Comparison of ENCODE assay signal across 10 cellular contexts in genomic region chr17:16255481-16255901, GRCh38. TPM values are rescaled to one million over a fixed set of nuclear protein-coding genes. Genes with fewer than 3 reads are reported as not detected.
A peak's percentile ranks its signal among the peaks of the same experiment; 100 is the strongest.
DNase-seq lines count a peak whose midpoint lies in the region; ATAC-seq, FAIRE-seq and TF ChIP-seq lines count a peak whose summit lies in the region.
"Had no signal": no experiment of that assay in that cellular context is flagged by ENCODE, and none has a peak within 500 bp of the region (broad histone marks: within the 10 kb centered on the region; RNA-seq: fewer than 3 reads in every experiment).

No MANE protein-coding gene starts in this region.

- H4K20me1 ChIP-seq in endothelial cell of umbilical vein (replicated peaks; ENCODE audit: control insufficient read depth, extremely low read depth, insufficient read depth, low read length) = no peaks in the 10 kb centered on the region

- H3K79me2 ChIP-seq in endothelial cell of umbilical vein (ENCODE audit: control insufficient read depth, insufficient read depth, low read length) = no peaks in the 10 kb centered on the region

- DNase-seq in NCI-H82 (lab: John Stamatoyannopoulos, UW) = peak; percentile 62
- peak; percentile 55 for DNase-seq in endothelial cell of umbilical vein (ENCODE audit: low read depth, low spot score)
- peak; percentile 79 for DNase-seq in midbrain (lab: John Stamatoyannopoulos, UW)
- peak; percentile 63 for DNase-seq in superior temporal gyrus (ENCODE audit: extremely low spot score)
- no peak for DNase-seq in germinal center (ENCODE audit: low spot score)
- DNase-seq in NCI-H446 treated with DMSO at 0.1 percent for 48 hours (lab: John Stamatoyannopoulos, UW) = no peak
- DNase-seq: activated naive CD8-positive, alpha-beta T cell treated with anti-CD3 and anti-CD28 coated beads, Interleukin-2, amount 10 ng/mL, durations not matched to agents 7 days and 5 days; SHP77 treated with DMSO at 0.1 percent for 48 hours had no signal

- peak overlapping the region; percentile 16 for H3K4me2 ChIP-seq in endothelial cell of umbilical vein (ENCODE audit: insufficient read depth, low read length)

- H3K9me3 ChIP-seq in endothelial cell of umbilical vein (replicated peaks; ENCODE audit: control insufficient read depth, insufficient read depth, low read length) = no peaks in the 10 kb centered on the region

- H3K9me1 ChIP-seq in endothelial cell of umbilical vein (replicated peaks; ENCODE audit: control insufficient read depth, extremely low read depth, insufficient read depth, low read length) = no peaks in the 10 kb centered on the region

- CTCF ChIA-PET in endothelial cell of umbilical vein (lab: Charles Lee) = interaction anchor here (1.0 to 1.4 kb wide), 2 partner anchors 29 to 49 kb away, joined by 3 read pairs; no protein-coding TSS in a partner anchor

- no peak for FAIRE-seq in endothelial cell of umbilical vein (lab: Jason Lieb, UNC)

- BruUV-seq in endothelial cell of umbilical vein (replicated peaks; lab: Mats Ljungman, UMichigan) = no TSS peak

- intact Hi-C loops in endothelial cell of umbilical vein (cut with micrococcal nuclease) = no loop called here

- no peak overlapping the region for H3K27ac ChIP-seq in endothelial cell of umbilical vein (ENCODE audit: insufficient read depth, low read depth, low read length)

- H3K9ac ChIP-seq in endothelial cell of umbilical vein (replicated peaks; ENCODE audit: extremely low read depth, insufficient read depth, low read length) = no peak overlapping the region

- TF ChIP-seq POLR2A in endothelial cell of umbilical vein (IDR thresholded peaks at IDR 0.05; ENCODE audit: low read depth, low read length) = no peak

- no peak for TF ChIP-seq CTCF in endothelial cell of umbilical vein (IDR thresholded peaks at IDR 0.05; ENCODE audit: extremely low read depth in 1 of 2, insufficient read depth in 1 of 2, low read depth in 1 of 2, low read length in 2 of 2)

- H2AFZ ChIP-seq in endothelial cell of umbilical vein (ENCODE audit: low read depth, low read length) = peak overlapping the region; percentile 26

- POLR2A ChIA-PET in endothelial cell of umbilical vein (lab: Charles Lee) = interaction anchor here (0.5 kb wide), 1 partner anchor 87 kb away, joined by 3 read pairs; no protein-coding TSS in a partner anchor

- H3K4me1 ChIP-seq in endothelial cell of umbilical vein (ENCODE audit: control insufficient read depth, extremely low read depth, insufficient read depth, low read length) = peaks cover 5% of the 10 kb centered on the region

- H3K4me3 ChIP-seq in endothelial cell of umbilical vein (replicated peaks in 1 of 3; ENCODE audit: insufficient read depth in 1 of 3, low read depth in 1 of 3, low read length in 3 of 3) = no peak overlapping the region

- ATAC-seq in HG03045 (IDR thresholded peaks at IDR 0.05; ENCODE audit: unreplicated experiment) = no peak
- ATAC-seq in GM18511 (IDR thresholded peaks at IDR 0.05; ENCODE audit: unreplicated experiment) = no peak

- dilution Hi-C loops in endothelial cell of umbilical vein (cut with MboI; ENCODE audit: extremely low pct_ligation_motif_present, low sequenced_read_pairs) = no loop called here

- no peaks in the 10 kb centered on the region for H3K27me3 ChIP-seq in endothelial cell of umbilical vein (ENCODE audit: control insufficient read depth in 2 of 2, insufficient read depth in 2 of 2, low read length in 2 of 2)

- no peaks in the 10 kb centered on the region for H3K36me3 ChIP-seq in endothelial cell of umbilical vein (ENCODE audit: control insufficient read depth in 2 of 2, extremely low read depth in 1 of 2, insufficient read depth in 2 of 2, low read length in 2 of 2)

TF ChIP-seq in endothelial cell of umbilical vein, 7 proteins besides CTCF, POLR2A, EP300 and RAD21:
- TF ChIP-seq FOS (IDR thresholded peaks at IDR 0.05; ENCODE audit: borderline replicate concordance, insufficient read depth, low read length) (no peak), GATA2 (IDR thresholded peaks at IDR 0.05; ENCODE audit: insufficient read depth, insufficient read length, low read depth, low read length) (no peak), JUN (IDR thresholded peaks at IDR 0.05; ENCODE audit: borderline replicate concordance, insufficient read depth, insufficient read length, low read depth) (no peak), MAX (IDR thresholded peaks at IDR 0.05; ENCODE audit: insufficient read depth, insufficient read length) (no peak), EZH2 (IDR thresholded peaks at IDR 0.05; ENCODE audit: borderline replicate concordance, low read depth, low read length, severe bottlenecking) (no peak), POLR2AphosphoS5 (IDR thresholded peaks at IDR 0.05; ENCODE audit: insufficient read depth, low read depth, low read length) (no peak), MYC (IDR thresholded peaks at IDR 0.05; ENCODE audit: low read depth, low read length) (no peak)

RNA-seq across cellular contexts. Expression of gene PIGL, which starts 38.5 kb away (rescaled TPM):
- total RNA-seq in endothelial cell of umbilical vein = 28.0 and 28.6 TPM in 2 replicates
- 40.8 and 40.9 TPM in 2 replicates for polyA plus RNA-seq in endothelial cell of umbilical vein
- polyA plus RNA-seq in endothelial cell of umbilical vein (2011; cell fraction: cytosol; rRNA removed) = 12.9 and 18.3 TPM in 2 replicates
- 281 and 287 TPM in 2 replicates for polyA plus RNA-seq in endothelial cell of umbilical vein (2011; cell fraction: nucleus; rRNA removed)
- polyA plus RNA-seq in endothelial cell of umbilical vein (2012) = 24.0 and 25.5 TPM in 2 replicates
- polyA minus RNA-seq in endothelial cell of umbilical vein = 42.5 and 54.3 TPM in 2 replicates
- 7.8 TPM for polyA minus RNA-seq in endothelial cell of umbilical vein (2011; cell fraction: cytosol; rRNA and poly(A)+ RNA removed)
- 44.2 and 61.8 TPM in 2 replicates for polyA minus RNA-seq in endothelial cell of umbilical vein (2011; cell fraction: nucleus; rRNA and poly(A)+ RNA removed)

RNA-seq across cellular contexts. Expression of gene NCOR1, which starts 40.2 kb away (rescaled TPM):
- 134 and 140 TPM in 2 replicates for total RNA-seq in endothelial cell of umbilical vein
- 81.1 and 90.0 TPM in 2 replicates for polyA plus RNA-seq in endothelial cell of umbilical vein
- 63.3 and 64.6 TPM in 2 replicates for polyA plus RNA-seq in endothelial cell of umbilical vein (2011; cell fraction: cytosol; rRNA removed)
- 95.3 and 99.8 TPM in 2 replicates for polyA plus RNA-seq in endothelial cell of umbilical vein (2011; cell fraction: nucleus; rRNA removed)
- polyA plus RNA-seq in endothelial cell of umbilical vein (2012) = 57.3 and 60.0 TPM in 2 replicates
- 434 and 461 TPM in 2 replicates for polyA minus RNA-seq in endothelial cell of umbilical vein
- 71.4 TPM for polyA minus RNA-seq in endothelial cell of umbilical vein (2011; cell fraction: cytosol; rRNA and poly(A)+ RNA removed)
- 297 and 421 TPM in 2 replicates for polyA minus RNA-seq in endothelial cell of umbilical vein (2011; cell fraction: nucleus; rRNA and poly(A)+ RNA removed)

Comparison
In these comparisons a context has a peak if more than half of its experiments do, and no peak if none do; other contexts are left out.
1. DNase-seq: peak in NCI-H82 (single experiment), endothelial cell of umbilical vein (single experiment), midbrain (single experiment) and superior temporal gyrus (single experiment); none in germinal center (single experiment) and NCI-H446 treated with DMSO at 0.1 percent for 48 hours (single experiment).